In the genomic region with DNA sequence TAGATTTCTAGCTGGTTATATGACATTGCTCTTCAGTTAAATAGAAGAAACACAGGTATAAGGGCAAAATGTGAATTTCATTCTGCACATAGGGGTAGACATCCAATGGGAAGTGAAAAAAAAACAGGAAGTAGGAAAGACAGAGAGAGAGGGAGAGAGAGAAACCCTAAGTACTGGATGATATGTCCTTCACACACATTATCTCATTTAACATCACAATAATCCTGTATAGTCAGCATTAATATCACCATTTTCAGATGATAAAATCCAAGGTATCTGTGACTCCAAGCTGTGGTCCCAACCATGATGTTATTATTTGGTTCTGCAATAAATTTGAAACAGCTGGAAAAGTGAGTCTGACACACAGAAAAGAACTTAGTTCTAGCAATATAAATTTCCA, we compare ENCODE assay signal across 2 cellular contexts.
TF ChIP-seq lines count a peak whose summit lies in the region.

No MANE protein-coding gene starts in this region.

TF ChIP-seq in HepG2, 621 proteins besides CTCF, POLR2A, EP300 and RAD21:
- TF ChIP-seq, protein P1, sequence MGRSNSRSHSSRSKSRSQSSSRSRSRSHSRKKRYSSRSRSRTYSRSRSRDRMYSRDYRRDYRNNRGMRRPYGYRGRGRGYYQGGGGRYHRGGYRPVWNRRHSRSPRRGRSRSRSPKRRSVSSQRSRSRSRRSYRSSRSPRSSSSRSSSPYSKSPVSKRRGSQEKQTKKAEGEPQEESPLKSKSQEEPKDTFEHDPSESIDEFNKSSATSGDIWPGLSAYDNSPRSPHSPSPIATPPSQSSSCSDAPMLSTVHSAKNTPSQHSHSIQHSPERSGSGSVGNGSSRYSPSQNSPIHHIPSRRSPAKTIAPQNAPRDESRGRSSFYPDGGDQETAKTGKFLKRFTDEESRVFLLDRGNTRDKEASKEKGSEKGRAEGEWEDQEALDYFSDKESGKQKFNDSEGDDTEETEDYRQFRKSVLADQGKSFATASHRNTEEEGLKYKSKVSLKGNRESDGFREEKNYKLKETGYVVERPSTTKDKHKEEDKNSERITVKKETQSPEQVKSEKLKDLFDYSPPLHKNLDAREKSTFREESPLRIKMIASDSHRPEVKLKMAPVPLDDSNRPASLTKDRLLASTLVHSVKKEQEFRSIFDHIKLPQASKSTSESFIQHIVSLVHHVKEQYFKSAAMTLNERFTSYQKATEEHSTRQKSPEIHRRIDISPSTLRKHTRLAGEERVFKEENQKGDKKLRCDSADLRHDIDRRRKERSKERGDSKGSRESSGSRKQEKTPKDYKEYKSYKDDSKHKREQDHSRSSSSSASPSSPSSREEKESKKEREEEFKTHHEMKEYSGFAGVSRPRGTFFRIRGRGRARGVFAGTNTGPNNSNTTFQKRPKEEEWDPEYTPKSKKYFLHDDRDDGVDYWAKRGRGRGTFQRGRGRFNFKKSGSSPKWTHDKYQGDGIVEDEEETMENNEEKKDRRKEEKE (IDR thresholded peaks at IDR 0.05) = no peak
- no peak for TF ChIP-seq ZNF382 (CRISPR knock-in tag; IDR thresholded peaks at IDR 0.05; ENCODE audit: borderline replicate concordance)
- no peak for TF ChIP-seq ZNF264 (CRISPR knock-in tag; IDR thresholded peaks at IDR 0.05)
- TF ChIP-seq BCL6 (CRISPR knock-in tag; IDR thresholded peaks at IDR 0.05) = no peak
- peak; percentile 57 to 65; a peak in 3 of 4 replicates for TF ChIP-seq MAFK (conservative IDR thresholded peaks at IDR 0.05 in 1 of 2, IDR thresholded peaks at IDR 0.05 in 1 of 2; ENCODE audit: low read length in 2 of 2)
- TF ChIP-seq FOXA1 (IDR thresholded peaks at IDR 0.05) = no peak
- TF ChIP-seq FOXA1 (CRISPR knock-in tag; IDR thresholded peaks at IDR 0.05) = no peak
- TF ChIP-seq NKX3-1 (CRISPR knock-in tag; IDR thresholded peaks at IDR 0.05) = no peak
- TF ChIP-seq MAFF (IDR thresholded peaks at IDR 0.05; ENCODE audit: low read depth, low read length) = peak; percentile 60
- no peak for TF ChIP-seq ZNF616 (CRISPR knock-in tag; IDR thresholded peaks at IDR 0.05; ENCODE audit: low read depth)
- no peak for TF ChIP-seq SNAI1 (CRISPR knock-in tag; IDR thresholded peaks at IDR 0.05; ENCODE audit: borderline replicate concordance)
- no peak for TF ChIP-seq RBM22 (optimal IDR thresholded peaks at IDR 0.05; ENCODE audit: low read length)
- TF ChIP-seq, protein P2, sequence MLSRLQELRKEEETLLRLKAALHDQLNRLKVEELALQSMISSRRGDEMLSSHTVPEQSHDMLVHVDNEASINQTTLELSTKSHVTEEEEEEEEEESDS (CRISPR knock-in tag; IDR thresholded peaks at IDR 0.05; ENCODE audit: borderline replicate concordance) = no peak

TF ChIP-seq in IMR-90, 13 proteins besides CTCF, POLR2A, EP300 and RAD21:
- TF ChIP-seq NFE2L2 (IDR thresholded peaks at IDR 0.05; ENCODE audit: low read depth, low read length) = no peak
- no peak for TF ChIP-seq SMC3 (IDR thresholded peaks at IDR 0.05; ENCODE audit: low read depth, low read length)
- TF ChIP-seq RCOR1 (IDR thresholded peaks at IDR 0.05; ENCODE audit: insufficient replicate concordance, low read length) = no peak
- 0 out of 2 replicates have a peak, but pooled peaks have one; percentile 22 for TF ChIP-seq MAFK (IDR thresholded peaks at IDR 0.05; ENCODE audit: low read depth, low read length)
- TF ChIP-seq, protein P3, sequence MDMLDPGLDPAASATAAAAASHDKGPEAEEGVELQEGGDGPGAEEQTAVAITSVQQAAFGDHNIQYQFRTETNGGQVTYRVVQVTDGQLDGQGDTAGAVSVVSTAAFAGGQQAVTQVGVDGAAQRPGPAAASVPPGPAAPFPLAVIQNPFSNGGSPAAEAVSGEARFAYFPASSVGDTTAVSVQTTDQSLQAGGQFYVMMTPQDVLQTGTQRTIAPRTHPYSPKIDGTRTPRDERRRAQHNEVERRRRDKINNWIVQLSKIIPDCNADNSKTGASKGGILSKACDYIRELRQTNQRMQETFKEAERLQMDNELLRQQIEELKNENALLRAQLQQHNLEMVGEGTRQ (IDR thresholded peaks at IDR 0.05; ENCODE audit: low read depth, low read length) = no peak
- no peak for TF ChIP-seq CHD1 (IDR thresholded peaks at IDR 0.05; ENCODE audit: low read depth, low read length)
- no peak for TF ChIP-seq CEBPB (IDR thresholded peaks at IDR 0.05; ENCODE audit: low read depth, low read length)
